ENCODE assay signal across 10 cellular contexts in genomic region chr5:84162695-84163094, GRCh38.
"Had no signal": no experiment of that assay in that cellular context is flagged by ENCODE, and none has a peak within 500 bp of the region (broad histone marks: within the 10 kb centered on the region; RNA-seq: fewer than 3 reads in every experiment).

No MANE protein-coding gene starts in this region.

- DNase-seq: GM23248, GOT3, H7, H9, HCEC 1CT, HFFc6 had no signal

- ATAC-seq: GM23338, HCT116 had no signal

- H2AFZ ChIP-seq: GM23248, GM23338 had no signal

- H3K36me3 ChIP-seq: HAP-1 had no signal

- H3K27ac ChIP-seq: GM23248 had no signal

- H3K4me3 Mint-ChIP-seq: GM23338, H9, HFFc6 had no signal

- H3K9ac ChIP-seq: GM23248 had no signal

- H3K9me3 ChIP-seq: HAP-1 had no signal

- H3K4me3 ChIP-seq: GM23248, GM23338, HAP-1 had no signal

- H3K4me2 ChIP-seq: GM23338 had no signal

- FAIRE-seq: H1 had no signal

- H3K9me3 Mint-ChIP-seq: GM23338, H9, HFFc6 had no signal

- H3K4me1 ChIP-seq: HAP-1 had no signal

- H3K4me1 Mint-ChIP-seq: GM23338, H9 had no signal

- H3K27ac Mint-ChIP-seq: GM23338, H9, HFFc6 had no signal
